ENCODE assay signal across 8 cellular contexts in genomic region chr15:37102315-37103021, GRCh38. TPM values are rescaled to one million over a fixed set of nuclear protein-coding genes. Genes with fewer than 3 reads are reported as not detected.
DNase-seq lines count a peak whose midpoint lies in the region; ATAC-seq and TF ChIP-seq lines count a peak whose summit lies in the region.

No MANE protein-coding gene starts in this region.

- no peaks in the 10 kb centered on the region for H3K36me3 Mint-ChIP-seq in endodermal cell (ENCODE audit: low read depth)
- H3K36me3 Mint-ChIP-seq in effector memory CD8-positive, alpha-beta T cell (ENCODE audit: insufficient read depth) = peaks cover 23% of the 10 kb centered on the region

- peak overlapping the region; percentile 72 for H3K4me3 Mint-ChIP-seq in endodermal cell
- peak overlapping the region in 1 of 2 donors; percentile 54 for H3K4me3 Mint-ChIP-seq in effector memory CD8-positive, alpha-beta T cell

- no peaks in the 10 kb centered on the region for H3K9me3 Mint-ChIP-seq in endodermal cell
- peaks cover 0 to 3% of the 10 kb centered on the region in 2 donors for H3K9me3 Mint-ChIP-seq in effector memory CD8-positive, alpha-beta T cell

- peak overlapping the region; percentile 56 for H2AFZ ChIP-seq in parathyroid adenoma

- no peaks in the 10 kb centered on the region for H3K9me3 ChIP-seq in endodermal cell (ENCODE audit: control insufficient read depth, low read length)
- no peaks in the 10 kb centered on the region for H3K9me3 ChIP-seq in parathyroid adenoma (ENCODE audit: control insufficient read depth, low read length)

- no peaks in the 10 kb centered on the region for H3K79me2 ChIP-seq in parathyroid adenoma

- no peak for ATAC-seq in effector memory CD8-positive, alpha-beta T cell (replicated peaks)
- ATAC-seq in HG02623 (IDR thresholded peaks at IDR 0.05; ENCODE audit: unreplicated experiment) = no peak

- peaks cover 4% of the 10 kb centered on the region for H3K4me1 ChIP-seq in endodermal cell (ENCODE audit: control insufficient read depth, insufficient read depth, low read length)
- no peaks in the 10 kb centered on the region for H3K4me1 ChIP-seq in parathyroid adenoma

- peak overlapping the region; percentile 55 for H3K4me2 ChIP-seq in parathyroid adenoma (ENCODE audit: low read length)

- DNase-seq in G401 (ENCODE audit: low spot score) (peak; percentile 40), NCI-H82 (lab: John Stamatoyannopoulos, UW) (peak; percentile 76), endodermal cell (peak; percentile 78), GOT3 (lab: John Stamatoyannopoulos, UW) (no peak), SHP77 (lab: John Stamatoyannopoulos, UW) (no peak)
- no peak for DNase-seq in effector memory CD8-positive, alpha-beta T cell

- H3K27me3 Mint-ChIP-seq in endodermal cell (ENCODE audit: insufficient read depth) = peaks cover 82% of the 10 kb centered on the region
- peaks cover 70 to 85% of the 10 kb centered on the region in 2 donors for H3K27me3 Mint-ChIP-seq in effector memory CD8-positive, alpha-beta T cell

- WGBS in endodermal cell (ENCODE audit: insufficient coverage in 1 of 2, insufficient read length in 1 of 2), 2 experiments = 1% methylated on average over 21 to 34 of the region's 34 CpGs

- peaks cover 66% of the 10 kb centered on the region for H3K27me3 ChIP-seq in endodermal cell (ENCODE audit: control insufficient read depth, insufficient read depth, low read length, poor library complexity, severe bottlenecking)
- H3K27me3 ChIP-seq in parathyroid adenoma (ENCODE audit: control insufficient read depth, insufficient read depth, low read length) = no peaks in the 10 kb centered on the region

- peak overlapping the region; percentile 62 for H3K27ac ChIP-seq in endodermal cell (ENCODE audit: low read depth, low read length)
- no peak overlapping the region for H3K27ac ChIP-seq in parathyroid adenoma

- H3K27ac Mint-ChIP-seq in endodermal cell = no peak overlapping the region
- H3K27ac Mint-ChIP-seq in effector memory CD8-positive, alpha-beta T cell = no peak overlapping the region

- peaks cover 45% of the 10 kb centered on the region for H3K4me1 Mint-ChIP-seq in endodermal cell
- H3K4me1 Mint-ChIP-seq in effector memory CD8-positive, alpha-beta T cell (ENCODE audit: low read depth in 2 of 2) = peaks cover 27 to 34% of the 10 kb centered on the region in 2 donors

- in situ Hi-C loops in G401 (cut with HindIII; ENCODE audit: low sequenced_read_pairs) = no loop called here

- no peaks in the 10 kb centered on the region for H3K36me3 ChIP-seq in endodermal cell (ENCODE audit: control insufficient read depth, insufficient read depth, low read length)
- H3K36me3 ChIP-seq in parathyroid adenoma (ENCODE audit: control insufficient read depth, insufficient read depth, low read length) = no peaks in the 10 kb centered on the region

- H3K4me3 ChIP-seq in endodermal cell (ENCODE audit: low read length) (peak overlapping the region; percentile 81), parathyroid adenoma (ENCODE audit: low read depth, low read length) (peak overlapping the region; percentile 42)

- TF ChIP-seq CTCF in endodermal cell (conservative IDR thresholded peaks at IDR 0.05) = no peak
- TF ChIP-seq CTCF in parathyroid adenoma (IDR thresholded peaks at IDR 0.05) = no peak

- H3K9ac ChIP-seq in endodermal cell (ENCODE audit: extremely low read depth, low read length, poor library complexity, severe bottlenecking) (peak overlapping the region; percentile 45), parathyroid adenoma (no peak overlapping the region)

RNA-seq across cellular contexts. Expression of gene MEIS2, which starts 2.1 kb away (rescaled TPM):
- 80.4 and 103 TPM in 2 replicates for total RNA-seq in G401 (2014; rRNA removed; shearing (Covaris generic))
- total RNA-seq in endodermal cell = 1 to 10 TPM; 7.1 to 9.7 TPM
- 143 TPM for polyA plus RNA-seq in endodermal cell (2013, experiment 1 of 2)
- 119 TPM for polyA plus RNA-seq in endodermal cell (2013, experiment 2 of 2)

Comparison
In these comparisons a context has a peak if more than half of its experiments do, and no peak if none do; other contexts are left out.
1. DNase-seq: peak in G401 (single experiment), NCI-H82 (single experiment) and endodermal cell (single experiment); none in GOT3 (single experiment), SHP77 (0 of 2) and effector memory CD8-positive, alpha-beta T cell (0 of 3).